1 cellular context compared by ENCODE assay signal in the genomic region with DNA sequence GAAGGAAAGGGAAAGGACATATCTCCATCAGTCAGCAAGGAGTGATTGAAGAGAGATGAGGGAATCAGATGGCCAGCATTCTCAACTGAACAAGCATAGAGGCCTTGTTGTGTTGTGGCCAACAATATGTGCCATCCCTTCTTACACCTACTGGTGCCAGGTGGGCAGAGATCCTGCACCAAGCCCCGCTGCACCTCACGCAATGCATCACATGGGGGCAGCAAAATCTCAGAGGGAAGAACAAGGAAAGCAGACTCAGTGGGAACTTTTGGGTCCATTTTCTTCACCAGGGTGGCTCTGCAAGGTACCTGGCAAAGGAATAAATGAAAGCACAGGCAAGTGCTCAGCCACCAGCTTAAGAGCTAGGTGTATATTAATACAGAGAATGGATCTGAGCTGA.
TF ChIP-seq lines count a peak whose summit lies in the region.

No MANE protein-coding gene starts in this region.

TF ChIP-seq in GM23338, 12 proteins besides CTCF, POLR2A, EP300 and RAD21:
- TF ChIP-seq, protein P1, sequence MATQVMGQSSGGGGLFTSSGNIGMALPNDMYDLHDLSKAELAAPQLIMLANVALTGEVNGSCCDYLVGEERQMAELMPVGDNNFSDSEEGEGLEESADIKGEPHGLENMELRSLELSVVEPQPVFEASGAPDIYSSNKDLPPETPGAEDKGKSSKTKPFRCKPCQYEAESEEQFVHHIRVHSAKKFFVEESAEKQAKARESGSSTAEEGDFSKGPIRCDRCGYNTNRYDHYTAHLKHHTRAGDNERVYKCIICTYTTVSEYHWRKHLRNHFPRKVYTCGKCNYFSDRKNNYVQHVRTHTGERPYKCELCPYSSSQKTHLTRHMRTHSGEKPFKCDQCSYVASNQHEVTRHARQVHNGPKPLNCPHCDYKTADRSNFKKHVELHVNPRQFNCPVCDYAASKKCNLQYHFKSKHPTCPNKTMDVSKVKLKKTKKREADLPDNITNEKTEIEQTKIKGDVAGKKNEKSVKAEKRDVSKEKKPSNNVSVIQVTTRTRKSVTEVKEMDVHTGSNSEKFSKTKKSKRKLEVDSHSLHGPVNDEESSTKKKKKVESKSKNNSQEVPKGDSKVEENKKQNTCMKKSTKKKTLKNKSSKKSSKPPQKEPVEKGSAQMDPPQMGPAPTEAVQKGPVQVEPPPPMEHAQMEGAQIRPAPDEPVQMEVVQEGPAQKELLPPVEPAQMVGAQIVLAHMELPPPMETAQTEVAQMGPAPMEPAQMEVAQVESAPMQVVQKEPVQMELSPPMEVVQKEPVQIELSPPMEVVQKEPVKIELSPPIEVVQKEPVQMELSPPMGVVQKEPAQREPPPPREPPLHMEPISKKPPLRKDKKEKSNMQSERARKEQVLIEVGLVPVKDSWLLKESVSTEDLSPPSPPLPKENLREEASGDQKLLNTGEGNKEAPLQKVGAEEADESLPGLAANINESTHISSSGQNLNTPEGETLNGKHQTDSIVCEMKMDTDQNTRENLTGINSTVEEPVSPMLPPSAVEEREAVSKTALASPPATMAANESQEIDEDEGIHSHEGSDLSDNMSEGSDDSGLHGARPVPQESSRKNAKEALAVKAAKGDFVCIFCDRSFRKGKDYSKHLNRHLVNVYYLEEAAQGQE (IDR thresholded peaks at IDR 0.05; ENCODE audit: unreplicated experiment) = no peak
- TF ChIP-seq NANOG (IDR thresholded peaks at IDR 0.05; ENCODE audit: borderline replicate concordance) = no peak
- no peak for TF ChIP-seq POLR2AphosphoS5 (IDR thresholded peaks at IDR 0.05; ENCODE audit: low read depth)
- TF ChIP-seq CREB1 (CRISPR knock-in tag; IDR thresholded peaks at IDR 0.05; ENCODE audit: low read depth) = no peak
- TF ChIP-seq, protein P2, sequence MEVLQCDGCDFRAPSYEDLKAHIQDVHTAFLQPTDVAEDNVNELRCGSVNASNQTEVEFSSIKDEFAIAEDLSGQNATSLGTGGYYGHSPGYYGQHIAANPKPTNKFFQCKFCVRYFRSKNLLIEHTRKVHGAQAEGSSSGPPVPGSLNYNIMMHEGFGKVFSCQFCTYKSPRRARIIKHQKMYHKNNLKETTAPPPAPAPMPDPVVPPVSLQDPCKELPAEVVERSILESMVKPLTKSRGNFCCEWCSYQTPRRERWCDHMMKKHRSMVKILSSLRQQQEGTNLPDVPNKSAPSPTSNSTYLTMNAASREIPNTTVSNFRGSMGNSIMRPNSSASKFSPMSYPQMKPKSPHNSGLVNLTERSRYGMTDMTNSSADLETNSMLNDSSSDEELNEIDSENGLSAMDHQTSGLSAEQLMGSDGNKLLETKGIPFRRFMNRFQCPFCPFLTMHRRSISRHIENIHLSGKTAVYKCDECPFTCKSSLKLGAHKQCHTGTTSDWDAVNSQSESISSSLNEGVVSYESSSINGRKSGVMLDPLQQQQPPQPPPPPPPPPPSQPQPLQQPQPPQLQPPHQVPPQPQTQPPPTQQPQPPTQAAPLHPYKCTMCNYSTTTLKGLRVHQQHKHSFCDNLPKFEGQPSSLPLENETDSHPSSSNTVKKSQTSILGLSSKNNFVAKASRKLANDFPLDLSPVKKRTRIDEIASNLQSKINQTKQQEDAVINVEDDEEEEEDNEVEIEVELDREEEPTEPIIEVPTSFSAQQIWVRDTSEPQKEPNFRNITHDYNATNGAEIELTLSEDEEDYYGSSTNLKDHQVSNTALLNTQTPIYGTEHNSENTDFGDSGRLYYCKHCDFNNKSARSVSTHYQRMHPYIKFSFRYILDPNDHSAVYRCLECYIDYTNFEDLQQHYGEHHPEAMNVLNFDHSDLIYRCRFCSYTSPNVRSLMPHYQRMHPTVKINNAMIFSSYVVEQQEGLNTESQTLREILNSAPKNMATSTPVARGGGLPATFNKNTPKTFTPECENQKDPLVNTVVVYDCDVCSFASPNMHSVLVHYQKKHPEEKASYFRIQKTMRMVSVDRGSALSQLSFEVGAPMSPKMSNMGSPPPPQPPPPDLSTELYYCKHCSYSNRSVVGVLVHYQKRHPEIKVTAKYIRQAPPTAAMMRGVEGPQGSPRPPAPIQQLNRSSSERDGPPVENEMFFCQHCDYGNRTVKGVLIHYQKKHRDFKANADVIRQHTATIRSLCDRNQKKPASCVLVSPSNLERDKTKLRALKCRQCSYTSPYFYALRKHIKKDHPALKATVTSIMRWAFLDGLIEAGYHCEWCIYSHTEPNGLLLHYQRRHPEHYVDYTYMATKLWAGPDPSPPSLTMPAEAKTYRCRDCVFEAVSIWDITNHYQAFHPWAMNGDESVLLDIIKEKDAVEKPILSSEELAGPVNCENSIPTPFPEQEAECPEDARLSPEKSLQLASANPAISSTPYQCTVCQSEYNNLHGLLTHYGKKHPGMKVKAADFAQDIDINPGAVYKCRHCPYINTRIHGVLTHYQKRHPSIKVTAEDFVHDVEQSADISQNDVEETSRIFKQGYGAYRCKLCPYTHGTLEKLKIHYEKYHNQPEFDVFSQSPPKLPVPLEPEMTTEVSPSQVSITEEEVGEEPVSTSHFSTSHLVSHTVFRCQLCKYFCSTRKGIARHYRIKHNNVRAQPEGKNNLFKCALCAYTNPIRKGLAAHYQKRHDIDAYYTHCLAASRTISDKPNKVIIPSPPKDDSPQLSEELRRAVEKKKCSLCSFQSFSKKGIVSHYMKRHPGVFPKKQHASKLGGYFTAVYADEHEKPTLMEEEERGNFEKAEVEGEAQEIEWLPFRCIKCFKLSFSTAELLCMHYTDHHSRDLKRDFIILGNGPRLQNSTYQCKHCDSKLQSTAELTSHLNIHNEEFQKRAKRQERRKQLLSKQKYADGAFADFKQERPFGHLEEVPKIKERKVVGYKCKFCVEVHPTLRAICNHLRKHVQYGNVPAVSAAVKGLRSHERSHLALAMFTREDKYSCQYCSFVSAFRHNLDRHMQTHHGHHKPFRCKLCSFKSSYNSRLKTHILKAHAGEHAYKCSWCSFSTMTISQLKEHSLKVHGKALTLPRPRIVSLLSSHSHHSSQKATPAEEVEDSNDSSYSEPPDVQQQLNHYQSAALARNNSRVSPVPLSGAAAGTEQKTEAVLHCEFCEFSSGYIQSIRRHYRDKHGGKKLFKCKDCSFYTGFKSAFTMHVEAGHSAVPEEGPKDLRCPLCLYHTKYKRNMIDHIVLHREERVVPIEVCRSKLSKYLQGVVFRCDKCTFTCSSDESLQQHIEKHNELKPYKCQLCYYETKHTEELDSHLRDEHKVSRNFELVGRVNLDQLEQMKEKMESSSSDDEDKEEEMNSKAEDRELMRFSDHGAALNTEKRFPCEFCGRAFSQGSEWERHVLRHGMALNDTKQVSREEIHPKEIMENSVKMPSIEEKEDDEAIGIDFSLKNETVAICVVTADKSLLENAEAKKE (CRISPR knock-in tag; IDR thresholded peaks at IDR 0.05) = no peak
- no peak for TF ChIP-seq ZNF114 (CRISPR knock-in tag; IDR thresholded peaks at IDR 0.05)
- no peak for TF ChIP-seq EZH2phosphoT487 (IDR thresholded peaks at IDR 0.05; ENCODE audit: unreplicated experiment)
- TF ChIP-seq STAT1 (IDR thresholded peaks at IDR 0.05; ENCODE audit: unreplicated experiment) = no peak
- no peak for TF ChIP-seq ZNF331 (CRISPR knock-in tag; IDR thresholded peaks at IDR 0.05; ENCODE audit: low read depth)
- no peak for TF ChIP-seq JUNB (IDR thresholded peaks at IDR 0.05; ENCODE audit: unreplicated experiment)
- TF ChIP-seq EZH2 (IDR thresholded peaks at IDR 0.05; ENCODE audit: low read depth, unreplicated experiment) = no peak
- no peak for TF ChIP-seq ETS1 (IDR thresholded peaks at IDR 0.05)
